In genomic region chr11:128239224-128239790, GRCh38 we compare ENCODE assay signal across 20 cellular contexts.
DNase-seq lines count a peak whose midpoint lies in the region; ATAC-seq and TF ChIP-seq lines count a peak whose summit lies in the region.
"Had no signal": no experiment of that assay in that cellular context is flagged by ENCODE, and none has a peak within 500 bp of the region (broad histone marks: within the 10 kb centered on the region; RNA-seq: fewer than 3 reads in every experiment).

No MANE protein-coding gene starts in this region.

- no peaks in the 10 kb centered on the region for H3K9me3 ChIP-seq in CD4-positive, alpha-beta memory T cell (ENCODE audit: control insufficient read depth in 1 of 2, low read length in 2 of 2)
- no peaks in the 10 kb centered on the region for H3K9me3 ChIP-seq in MG63
- H3K9me3 ChIP-seq: uterus had no signal

- H3K4me1 ChIP-seq in CD4-positive, alpha-beta memory T cell (ENCODE audit: insufficient read depth, low read length): peaks cover 6% of the 10 kb centered on the region

- TF ChIP-seq CTCF in mesothelial cell of epicardium (IDR thresholded peaks at IDR 0.05; ENCODE audit: unreplicated experiment): no peak

- CTCF ChIA-PET in CD4-positive, alpha-beta memory T cell (lab: Charles Lee; ENCODE audit: partially characterized antibody): no interaction called here
- CTCF ChIA-PET in activated CD8-positive, alpha-beta T cell treated with anti-CD3 and anti-CD28 coated beads, Interleukin-2, amount 10 ng/mL, durations not matched to agents 7 days and 5 days (lab: Charles Lee): interaction anchor here (1.5 to 2.5 kb wide), 2 partner anchors 393 to 592 kb away, joined by 6 to 8 read pairs; no protein-coding TSS in a partner anchor

- H3K27ac Mint-ChIP-seq in CD4-positive, alpha-beta memory T cell: peak overlapping the region in 4 of 7 donors; percentile 50 to 64 (median 56)
- peak overlapping the region; percentile 59 for H3K27ac Mint-ChIP-seq in activated CD8-positive, alpha-beta T cell treated with anti-CD3 and anti-CD28 coated beads, Interleukin-2, amount 10 ng/mL, durations not matched to agents 7 days and 5 days
- peak overlapping the region; percentile 58 for H3K27ac Mint-ChIP-seq in mesothelial cell of epicardium

- peak overlapping the region in 2 of 8 donors; percentile 60 to 69 for H3K4me3 Mint-ChIP-seq in CD4-positive, alpha-beta memory T cell
- H3K4me3 Mint-ChIP-seq in activated CD8-positive, alpha-beta T cell treated with anti-CD3 and anti-CD28 coated beads, Interleukin-2, amount 10 ng/mL, durations not matched to agents 7 days and 5 days: no peak overlapping the region
- H3K4me3 Mint-ChIP-seq in mesothelial cell of epicardium: no peak overlapping the region

- peak; percentile 32 for ATAC-seq in GM19351 (IDR thresholded peaks at IDR 0.05; ENCODE audit: unreplicated experiment)
- no peak for ATAC-seq in activated CD8-positive, alpha-beta T cell treated with anti-CD3 and anti-CD28 coated beads, Interleukin-2, amount 10 ng/mL, durations not matched to agents 7 days and 5 days
- ATAC-seq: right cardiac atrium had no signal

- no peak for DNase-seq in CD4-positive, alpha-beta memory T cell
- DNase-seq in activated CD8-positive, alpha-beta T cell treated with anti-CD3 and anti-CD28 coated beads, Interleukin-2, amount 10 ng/mL, durations not matched to agents 7 days and 5 days: no peak
- DNase-seq in mesothelial cell of epicardium (ENCODE audit: low spot score in 2 of 2, unreplicated experiment in 2 of 2) (no peak), medulla oblongata (ENCODE audit: extremely low spot score) (no peak), NOMO-1 treated with dmso at 0.1 percent for 144 hours (lab: John Stamatoyannopoulos, UW; ENCODE audit: unreplicated experiment) (no peak), MG63 (no peak), glomerular visceral epithelial cell (ENCODE audit: extremely low spot score) (no peak)
- DNase-seq: amygdala; EL; hypothalamus; left colon; NCI-H1930; NCI-H526 treated with DMSO at 0.1 percent for 48 hours; right cardiac atrium; RPMI8226; stimulated activated CD4-positive, alpha-beta T cell treated with anti-CD3 and anti-CD28 coated beads, Interleukin-2, amount 100 ng/mL, for 48 hours; T1000; uterus had no signal

- POLR2A ChIA-PET in CD4-positive, alpha-beta memory T cell (lab: Charles Lee; ENCODE audit: partially characterized antibody): no interaction called here
- POLR2A ChIA-PET in activated CD8-positive, alpha-beta T cell treated with anti-CD3 and anti-CD28 coated beads, Interleukin-2, amount 10 ng/mL, durations not matched to agents 7 days and 5 days (lab: Charles Lee): no interaction called here

- no peak overlapping the region for H3K27ac ChIP-seq in CD4-positive, alpha-beta memory T cell (ENCODE audit: low read depth, low read length)
- H3K27ac ChIP-seq: HL-60, uterus had no signal

- no peaks in the 10 kb centered on the region for H3K36me3 ChIP-seq in CD4-positive, alpha-beta memory T cell (ENCODE audit: insufficient read depth, low read length)
- no peaks in the 10 kb centered on the region for H3K36me3 ChIP-seq in MG63
- H3K36me3 ChIP-seq: uterus had no signal

- intact Hi-C loops in CD4-positive, alpha-beta memory T cell (cut with micrococcal nuclease): no loop called here

- H3K4me1 Mint-ChIP-seq in CD4-positive, alpha-beta memory T cell: peaks cover 8 to 15% (median 9%) of the 10 kb centered on the region in 4 donors
- peaks cover 15% of the 10 kb centered on the region for H3K4me1 Mint-ChIP-seq in activated CD8-positive, alpha-beta T cell treated with anti-CD3 and anti-CD28 coated beads, Interleukin-2, amount 10 ng/mL, durations not matched to agents 7 days and 5 days (ENCODE audit: low read depth)
- peaks cover 50% of the 10 kb centered on the region for H3K4me1 Mint-ChIP-seq in mesothelial cell of epicardium

- no peaks in the 10 kb centered on the region for H3K36me3 Mint-ChIP-seq in CD4-positive, alpha-beta memory T cell
- no peaks in the 10 kb centered on the region for H3K36me3 Mint-ChIP-seq in activated CD8-positive, alpha-beta T cell treated with anti-CD3 and anti-CD28 coated beads, Interleukin-2, amount 10 ng/mL, durations not matched to agents 7 days and 5 days (ENCODE audit: low read depth)
- no peaks in the 10 kb centered on the region for H3K36me3 Mint-ChIP-seq in mesothelial cell of epicardium

- no peaks in the 10 kb centered on the region for H3K27me3 ChIP-seq in CD4-positive, alpha-beta memory T cell (ENCODE audit: insufficient read depth, low read length)
- H3K27me3 ChIP-seq in MG63: no peaks in the 10 kb centered on the region
- H3K27me3 ChIP-seq: uterus had no signal

- peaks cover 0 to 3% of the 10 kb centered on the region in 2 donors for H3K27me3 Mint-ChIP-seq in CD4-positive, alpha-beta memory T cell
- peaks cover 3% of the 10 kb centered on the region for H3K27me3 Mint-ChIP-seq in activated CD8-positive, alpha-beta T cell treated with anti-CD3 and anti-CD28 coated beads, Interleukin-2, amount 10 ng/mL, durations not matched to agents 7 days and 5 days (ENCODE audit: low read depth)
- H3K27me3 Mint-ChIP-seq in mesothelial cell of epicardium (ENCODE audit: low read depth): no peaks in the 10 kb centered on the region

- H3K4me3 ChIP-seq in CD4-positive, alpha-beta memory T cell (ENCODE audit: low read length in 2 of 2): no peak overlapping the region
- H3K4me3 ChIP-seq in MG63: no peak overlapping the region
- H3K4me3 ChIP-seq: uterus had no signal

- H3K9me3 Mint-ChIP-seq in CD4-positive, alpha-beta memory T cell: peaks cover 0 to 2% (median 0%) of the 10 kb centered on the region in 8 donors
- no peaks in the 10 kb centered on the region for H3K9me3 Mint-ChIP-seq in activated CD8-positive, alpha-beta T cell treated with anti-CD3 and anti-CD28 coated beads, Interleukin-2, amount 10 ng/mL, durations not matched to agents 7 days and 5 days (ENCODE audit: insufficient read depth)
- no peaks in the 10 kb centered on the region for H3K9me3 Mint-ChIP-seq in mesothelial cell of epicardium
